8 cellular contexts compared by ENCODE assay signal in genomic region chr22:19258371-19258770, GRCh38.
"Had no signal": no experiment of that assay in that cellular context is flagged by ENCODE, and none has a peak within 500 bp of the region (broad histone marks: within the 10 kb centered on the region; RNA-seq: fewer than 3 reads in every experiment).

No MANE protein-coding gene starts in this region.

- ATAC-seq: GM23338, HepG2 had no signal

- H3K4me3 ChIP-seq: GM23338 had no signal

- H2AFZ ChIP-seq: GM23338 had no signal

- H3K27me3 Mint-ChIP-seq: IgD-negative memory B cell had no signal

- H3K9me3 Mint-ChIP-seq: GM23338 had no signal

- H3K27ac Mint-ChIP-seq: GM23338, H9, IgD-negative memory B cell had no signal

- DNase-seq: H9, HCEC 1CT had no signal

- H3K4me1 Mint-ChIP-seq: GM23338 had no signal

- H3K27ac ChIP-seq: HL-60 had no signal

- H3K4me3 Mint-ChIP-seq: GM23338, H9, IgD-negative memory B cell had no signal

- H3K4me2 ChIP-seq: GM23338 had no signal

- FAIRE-seq: H1, H54, HepG2 had no signal
